ENCODE assay signal across 8 cellular contexts in the genomic region with DNA sequence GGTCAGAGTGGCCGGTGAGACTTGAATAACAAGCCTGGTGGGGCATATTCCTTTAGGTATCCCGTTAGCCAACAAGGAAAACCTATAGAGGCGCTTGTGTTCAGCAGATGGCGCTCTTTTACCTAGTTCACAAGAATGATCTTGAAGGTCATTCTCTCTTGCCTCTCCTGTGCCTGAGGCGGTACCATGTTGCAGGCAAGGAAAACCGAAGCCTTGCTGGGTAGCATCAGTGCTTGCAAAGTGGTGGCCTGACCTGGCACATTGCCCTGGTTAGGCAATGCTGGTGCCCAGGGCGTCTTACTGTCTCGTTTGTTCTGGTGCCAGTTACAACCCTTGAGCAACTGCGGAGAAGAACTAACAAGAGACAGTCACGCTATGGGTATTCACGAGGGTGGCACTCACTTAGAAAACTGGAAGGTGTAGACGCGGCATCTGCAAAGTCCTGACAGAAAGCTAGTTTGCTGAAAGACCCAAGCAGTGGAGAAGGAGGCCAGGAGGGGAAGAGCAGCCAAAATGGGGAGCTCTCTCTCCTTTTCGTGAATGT. TPM values are rescaled to one million over a fixed set of nuclear protein-coding genes. Genes with fewer than 3 reads are reported as not detected.
DNase-seq lines count a peak whose midpoint lies in the region; ATAC-seq and TF ChIP-seq lines count a peak whose summit lies in the region.

No MANE protein-coding gene starts in this region.

- TF ChIP-seq CTCF in breast epithelium (IDR thresholded peaks at IDR 0.05) = peak; percentile 54 to 82 (median 72)
- TF ChIP-seq CTCF in smooth muscle cell (IDR thresholded peaks at IDR 0.05; ENCODE audit: borderline replicate concordance, insufficient read depth, poor library complexity, severe bottlenecking) = peak; percentile 76

- H3K4me2 ChIP-seq in smooth muscle cell = peak overlapping the region; percentile 51

- H4K20me1 ChIP-seq in smooth muscle cell (ENCODE audit: low read depth) = no peaks in the 10 kb centered on the region

- intact Hi-C loops in breast epithelium (cut with DNase I; ENCODE audit: low total_unique reads) = no loop called here

- peaks cover 38% of the 10 kb centered on the region for H3K79me2 ChIP-seq in smooth muscle cell (ENCODE audit: low read depth)

- H3K27me3 ChIP-seq in breast epithelium = no peaks in the 10 kb centered on the region
- no peaks in the 10 kb centered on the region for H3K27me3 ChIP-seq in smooth muscle cell (ENCODE audit: low read depth)

- H3K4me1 ChIP-seq in breast epithelium = no peaks in the 10 kb centered on the region
- peaks cover under 1% of the 10 kb centered on the region for H3K4me1 ChIP-seq in smooth muscle cell (ENCODE audit: low read depth)

- peak overlapping the region; percentile 1 for H2AFZ ChIP-seq in smooth muscle cell (ENCODE audit: low read depth)

- WGBS in smooth muscle cell (ENCODE audit: low lambda C conversion rate) = 57% methylated on average over 14 of the region's 14 CpGs

- H3K9ac ChIP-seq in smooth muscle cell (ENCODE audit: low read depth) = peak overlapping the region; percentile 64

- DNase-seq in NOMO-1 (lab: John Stamatoyannopoulos, UW; ENCODE audit: unreplicated experiment in 2 of 2) (peak; percentile 23), NOMO-1 treated with dmso at 0.1 percent for 144 hours (lab: John Stamatoyannopoulos, UW; ENCODE audit: unreplicated experiment) (no peak), NCI-H1105 (lab: John Stamatoyannopoulos, UW) (peak; percentile 96), SW 1271 (lab: John Stamatoyannopoulos, UW) (peak; percentile 57 to 76), breast epithelium (ENCODE audit: low spot score in 2 of 2) (peak; percentile 92 to 97), inferior parietal cortex (ENCODE audit: extremely low spot score) (peak; percentile 85), smooth muscle cell (lab: John Stamatoyannopoulos, UW; ENCODE audit: unreplicated experiment) (no peak)

- no peaks in the 10 kb centered on the region for H3K9me3 ChIP-seq in breast epithelium
- no peaks in the 10 kb centered on the region for H3K9me3 ChIP-seq in smooth muscle cell (replicated peaks; ENCODE audit: low read depth)

- H3K4me3 ChIP-seq in breast epithelium (no peak overlapping the region), smooth muscle cell (no peak overlapping the region)

- H3K36me3 ChIP-seq in breast epithelium (no peaks in the 10 kb centered on the region), smooth muscle cell (ENCODE audit: low read depth) (no peaks in the 10 kb centered on the region)

- H3F3A ChIP-seq in smooth muscle cell (ENCODE audit: low read depth) = peaks cover 20% of the 10 kb centered on the region

- TF ChIP-seq POLR2A in breast epithelium (IDR thresholded peaks at IDR 0.05) = no peak

- no peak overlapping the region for H3K27ac ChIP-seq in breast epithelium
- peak overlapping the region; percentile 78 for H3K27ac ChIP-seq in smooth muscle cell (ENCODE audit: low read depth)

- ATAC-seq in HG03457 (IDR thresholded peaks at IDR 0.05; ENCODE audit: unreplicated experiment) = no peak

RNA-seq across cellular contexts. Expression of a gene that starts 56.7 kb away (rescaled TPM):
- total RNA-seq in breast epithelium (10 to 100 TPM; 15.5 to 94.1 (median 87.5) TPM), smooth muscle cell (70.4 and 94.9 TPM in 2 replicates)
- polyA plus RNA-seq in smooth muscle cell = 52.7 and 63.1 TPM in 2 replicates

Comparison
In these comparisons a context has a peak if more than half of its experiments do, and no peak if none do; other contexts are left out.
1. DNase-seq: peak in NOMO-1 (2 of 2), NCI-H1105 (single experiment), SW 1271 (2 of 2), breast epithelium (2 of 2) and inferior parietal cortex (single experiment); none in NOMO-1 treated with dmso at 0.1 percent for 144 hours (single experiment) and smooth muscle cell (single experiment).